In genomic region chr5:38994329-38994927, GRCh38 we compare ENCODE assay signal across 8 cellular contexts.
A peak's percentile ranks its signal among the peaks of the same experiment; 100 is the strongest.
DNase-seq lines count a peak whose midpoint lies in the region; ATAC-seq and TF ChIP-seq lines count a peak whose summit lies in the region.

No MANE protein-coding gene starts in this region.

- peaks cover 17% of the 10 kb centered on the region for H3K9me3 Mint-ChIP-seq in endodermal cell
- peaks cover 8% of the 10 kb centered on the region for H3K9me3 Mint-ChIP-seq in memory B cell

- H3K4me1 ChIP-seq in PC-3 (ENCODE audit: insufficient read depth, low read length) (no peaks in the 10 kb centered on the region), endodermal cell (ENCODE audit: control insufficient read depth, insufficient read depth, low read length) (no peaks in the 10 kb centered on the region)

- H3K27me3 Mint-ChIP-seq in endodermal cell (ENCODE audit: insufficient read depth) (no peaks in the 10 kb centered on the region), memory B cell (no peaks in the 10 kb centered on the region)

- H3K9me2 ChIP-seq in PC-3 (replicated peaks; ENCODE audit: low read length) = no peaks in the 10 kb centered on the region

- H3K27ac Mint-ChIP-seq in endodermal cell = no peak overlapping the region
- no peak overlapping the region for H3K27ac Mint-ChIP-seq in memory B cell

- no peaks in the 10 kb centered on the region for H3K9me3 ChIP-seq in PC-3 (ENCODE audit: low read length)
- H3K9me3 ChIP-seq in endodermal cell (ENCODE audit: control insufficient read depth, low read length) = peaks cover 11% of the 10 kb centered on the region

- ATAC-seq in HG03378 (IDR thresholded peaks at IDR 0.05; ENCODE audit: unreplicated experiment) (peak; percentile 62), PC-3 (peak; percentile 78), memory B cell (ENCODE audit: low read depth) (peak; percentile 67), GM21717 (IDR thresholded peaks at IDR 0.05; ENCODE audit: unreplicated experiment) (no peak)

- TF ChIP-seq CTCF in PC-3 (conservative IDR thresholded peaks at IDR 0.05; ENCODE audit: low read depth, low read length) (peak; percentile 82), endodermal cell (conservative IDR thresholded peaks at IDR 0.05) (peak; percentile 72)

- 50 to 61% methylated on average over 4 to 5 of the region's 5 CpGs for WGBS in endodermal cell (ENCODE audit: insufficient coverage in 1 of 2, insufficient read length in 1 of 2), 2 experiments

- H3K4me3 ChIP-seq in PC-3 (ENCODE audit: low read length) (no peak overlapping the region), endodermal cell (ENCODE audit: low read length) (no peak overlapping the region)

- peaks cover 33% of the 10 kb centered on the region for H3K36me3 Mint-ChIP-seq in endodermal cell (ENCODE audit: low read depth)
- peaks cover 40% of the 10 kb centered on the region for H3K36me3 Mint-ChIP-seq in memory B cell

- no TSS peak for BruUV-seq in PC-3 (replicated peaks; lab: Mats Ljungman, UMichigan)

- peaks cover 9% of the 10 kb centered on the region; the same call in 1 of the 2 replicates for H3K36me3 ChIP-seq in PC-3 (ENCODE audit: low read depth, low read length)
- peaks cover 15% of the 10 kb centered on the region for H3K36me3 ChIP-seq in endodermal cell (ENCODE audit: control insufficient read depth, insufficient read depth, low read length)

- no peaks in the 10 kb centered on the region for H4K20me1 ChIP-seq in PC-3 (ENCODE audit: low read length)

- H3F3A ChIP-seq in PC-3 (ENCODE audit: low read length, unreplicated experiment) = no peaks in the 10 kb centered on the region

- intact Hi-C loops in PC-3 (cut with micrococcal nuclease) = loop anchor here (1.0 to 10.0 kb wide), 4 partner anchors 78 to 580 kb away; no protein-coding TSS in a partner anchor

- POLR2A ChIA-PET in PC-3 (lab: Charles Lee; ENCODE audit: unreplicated experiment) = no interaction called here

- CTCF ChIA-PET in PC-3 (lab: Charles Lee) = interaction anchor here (0.6 kb wide), 6 partner anchors 159 to 552 kb away, joined by 3 to 10 read pairs (median 6); no protein-coding TSS in a partner anchor

- H3K4me3 Mint-ChIP-seq in endodermal cell (no peak overlapping the region), memory B cell (no peak overlapping the region)

- DNase-seq in activated gamma-delta T cell treated with Interleukin-2 at 50 U/mL for 16 hours (peak; percentile 18), activated gamma-delta T cell (lab: John Stamatoyannopoulos, UW) (no peak), PC-3 (peak; percentile 89), endodermal cell (peak; percentile 66), memory B cell (ENCODE audit: low spot score in 2 of 2) (peak in 1 of 2 donors; percentile 21), HK-2 (ENCODE audit: unreplicated experiment) (no peak)

- H3K9ac ChIP-seq in PC-3 (ENCODE audit: low read length) (no peak overlapping the region), endodermal cell (ENCODE audit: extremely low read depth, low read length, poor library complexity, severe bottlenecking) (no peak overlapping the region)

- no peak overlapping the region for H2AFZ ChIP-seq in PC-3 (ENCODE audit: low read length)

- H3K27ac ChIP-seq in PC-3 (ENCODE audit: low read length) = no peak overlapping the region
- H3K27ac ChIP-seq in endodermal cell (ENCODE audit: low read depth, low read length) = no peak overlapping the region

- no peaks in the 10 kb centered on the region; the same call in 1 of the 2 replicates for H3K79me2 ChIP-seq in PC-3 (ENCODE audit: low read length)

- no peak overlapping the region for H3K4me2 ChIP-seq in PC-3 (ENCODE audit: low read length)

- H3K27me3 ChIP-seq in PC-3 (ENCODE audit: low read length) = no peaks in the 10 kb centered on the region
- H3K27me3 ChIP-seq in endodermal cell (ENCODE audit: control insufficient read depth, insufficient read depth, low read length, poor library complexity, severe bottlenecking) = no peaks in the 10 kb centered on the region

- H3K4me1 Mint-ChIP-seq in endodermal cell = peaks cover 3% of the 10 kb centered on the region
- H3K4me1 Mint-ChIP-seq in memory B cell = peaks cover 7% of the 10 kb centered on the region

Comparison
In these comparisons a context has a peak if more than half of its experiments do, and no peak if none do; other contexts are left out.
1. DNase-seq: peak in activated gamma-delta T cell treated with Interleukin-2 at 50 U/mL for 16 hours (single experiment), PC-3 (single experiment) and endodermal cell (single experiment); none in activated gamma-delta T cell (single experiment) and HK-2 (single experiment).